ENCODE assay signal across 8 cellular contexts in genomic region chr7:27172823-27173411, GRCh38. TPM values are rescaled to one million over a fixed set of nuclear protein-coding genes. Genes with fewer than 3 reads are reported as not detected.
A peak's percentile ranks its signal among the peaks of the same experiment; 100 is the strongest.
DNase-seq lines count a peak whose midpoint lies in the region; ATAC-seq and TF ChIP-seq lines count a peak whose summit lies in the region.

No MANE protein-coding gene starts in this region.

- H3K9me3 ChIP-seq in testis: no peaks in the 10 kb centered on the region

- CTCF ChIA-PET in BJ (lab: Yijun Ruan, JAX): interaction anchor here (0.7 to 16.1 kb wide), 7 partner anchors 10 to 904 kb away, joined by 3 to 187 read pairs (median 3); partner anchors contain the start of gene HOXA11

- intact Hi-C loops in testis (cut with DNase I; ENCODE audit: low total_unique reads): no loop called here

- H3K4me3 ChIP-seq in BJ (ENCODE audit: low read depth, low read length) (peak overlapping the region; percentile 72), testis (peak overlapping the region; percentile 39 to 53)

- no peak for TF ChIP-seq CTCF in BJ (IDR thresholded peaks at IDR 0.05; ENCODE audit: insufficient read depth, low read depth, low read length)
- TF ChIP-seq CTCF in testis (IDR thresholded peaks at IDR 0.05): no peak

- ATAC-seq in HG03432 (IDR thresholded peaks at IDR 0.05; ENCODE audit: unreplicated experiment): peak; percentile 31
- ATAC-seq in HG02870 (IDR thresholded peaks at IDR 0.05; ENCODE audit: unreplicated experiment): no peak

- H3K4me1 ChIP-seq in testis: peaks cover 12% of the 10 kb centered on the region

- POLR2A ChIA-PET in BJ (lab: Charles Lee): interaction anchor here (0.8 to 1.3 kb wide), 3 partner anchors 14 to 897 kb away, joined by 3 to 8 read pairs (median 6); no protein-coding TSS in a partner anchor

- H3K36me3 ChIP-seq in BJ (ENCODE audit: control insufficient read depth, insufficient read depth, low read length) (peaks cover 15% of the 10 kb centered on the region), testis (ENCODE audit: low read depth, missing control alignments) (no peaks in the 10 kb centered on the region)

- peak; percentile 79 for DNase-seq in BJ (ENCODE audit: low read depth)
- DNase-seq in activated CD8-positive, alpha-beta memory T cell treated with anti-CD3 and anti-CD28 coated beads, Interleukin-2, amount 50 U/mL, for 4 hours: peak; percentile 17
- DNase-seq in kidney tubule cell (ENCODE audit: low spot score): peak; percentile 62
- no peak for DNase-seq in testis
- DNase-seq in anterior cingulate cortex (lab: John Stamatoyannopoulos, UW): no peak
- no peak for DNase-seq in NCI-H1930 (lab: John Stamatoyannopoulos, UW)

- 0 to 5% methylated on average over 8 to 40 of the region's 40 CpGs for WGBS in testis, 2 donors

- H3K27ac ChIP-seq in testis: no peak overlapping the region

- H3K27me3 ChIP-seq in BJ (ENCODE audit: control insufficient read depth, insufficient read depth, low read length) (no peaks in the 10 kb centered on the region), testis (no peaks in the 10 kb centered on the region)

- TF ChIP-seq POLR2A in testis (IDR thresholded peaks at IDR 0.05): no peak

RNA-seq across cellular contexts. Expression of gene HOXA10, which starts 1.2 kb away (rescaled TPM):
- polyA plus RNA-seq in BJ (2011; rRNA removed) (54.7 and 59.6 TPM in 2 replicates), testis (ENCODE audit: insufficient read depth, low read depth, low replicate concordance) (1.6 TPM)
- polyA minus RNA-seq in BJ (2011; rRNA and poly(A)+ RNA removed): 32.3 and 43.4 TPM in 2 replicates
- total RNA-seq in testis: 1 to 10 TPM in 1 of 2 donors, under 1 TPM in 1; 0.31 to 1.8 TPM

RNA-seq across cellular contexts. Expression of gene HOXA9, which starts 7.6 kb away (rescaled TPM):
- polyA plus RNA-seq in BJ (2011; rRNA removed) (12.6 and 15.0 TPM in 2 replicates), testis (ENCODE audit: insufficient read depth, low read depth, low replicate concordance) (1.0 TPM)
- 1.4 and 3.4 TPM in 2 replicates for polyA minus RNA-seq in BJ (2011; rRNA and poly(A)+ RNA removed)
- under 1 TPM; 0.25 to 0.39 TPM for total RNA-seq in testis

RNA-seq across cellular contexts. Expression of gene HOXA11, which starts 12.1 kb away (rescaled TPM):
- polyA plus RNA-seq in BJ (2011; rRNA removed): 27.7 and 34.0 TPM in 2 replicates
- 8.4 and 15.0 TPM in 2 replicates for polyA minus RNA-seq in BJ (2011; rRNA and poly(A)+ RNA removed)
- total RNA-seq in testis: under 1 TPM in 1 of 2 donors, not detected in 1; 0.25 TPM
- 0.96 TPM for polyA plus RNA-seq in testis (ENCODE audit: insufficient read depth, low read depth, low replicate concordance)

RNA-seq across cellular contexts. Expression of gene HOXA7, which starts 16.4 kb away (rescaled TPM):
- polyA plus RNA-seq in BJ (2011; rRNA removed) (3.8 and 4.4 TPM in 2 replicates), testis (ENCODE audit: insufficient read depth, low read depth, low replicate concordance) (13.1 TPM)
- polyA minus RNA-seq in BJ (2011; rRNA and poly(A)+ RNA removed): 1.4 and 2.3 TPM in 2 replicates
- total RNA-seq in testis: 1 to 10 TPM; 3.1 to 7.8 TPM

RNA-seq across cellular contexts. Expression of gene HOXA3, which starts 20.5 kb away (rescaled TPM):
- polyA plus RNA-seq in BJ (2011; rRNA removed): 0.09 and 0.15 TPM in 2 replicates
- 0.77 TPM in 1 of 2 replicates, not detected in the other for polyA minus RNA-seq in BJ (2011; rRNA and poly(A)+ RNA removed)
- 1 to 10 TPM in 1 of 2 donors, under 1 TPM in 1; 0.93 to 2.4 TPM for total RNA-seq in testis
- polyA plus RNA-seq in testis (ENCODE audit: insufficient read depth, low read depth, low replicate concordance): 2.8 TPM

Comparison
In these comparisons a context has a peak if more than half of its experiments do, and no peak if none do; other contexts are left out.
1. DNase-seq: peak in BJ (single experiment), activated CD8-positive, alpha-beta memory T cell treated with anti-CD3 and anti-CD28 coated beads, Interleukin-2, amount 50 U/mL, for 4 hours (single experiment) and kidney tubule cell (single experiment); none in testis (single experiment), anterior cingulate cortex (0 of 58) and NCI-H1930 (0 of 2).
2. RNA of gene HOXA10, which starts 1.2 kb away (polyA plus RNA-seq): 54.7 to 59.6 TPM in BJ; 1.6 TPM in testis (single experiment); every median in the first group is over 10 times any median in the second.
3. RNA of gene HOXA11, which starts 12.1 kb away (polyA plus RNA-seq): 27.7 to 34.0 TPM in BJ; 0.96 TPM in testis (single experiment); every median in the first group is over 10 times any median in the second.